18 cellular contexts compared by ENCODE assay signal in genomic region chr6:2485116-2485515, GRCh38.
A peak's percentile ranks its signal among the peaks of the same experiment; 100 is the strongest.
DNase-seq lines count a peak whose midpoint lies in the region; ATAC-seq, FAIRE-seq and TF ChIP-seq lines count a peak whose summit lies in the region.
"Had no signal": no experiment of that assay in that cellular context is flagged by ENCODE, and none has a peak within 500 bp of the region (broad histone marks: within the 10 kb centered on the region; RNA-seq: fewer than 3 reads in every experiment).

No MANE protein-coding gene starts in this region.

- no peaks in the 10 kb centered on the region for H3K4me1 ChIP-seq in lower lobe of right lung

- no peak overlapping the region for H3K27ac ChIP-seq in lower lobe of right lung
- H3K27ac ChIP-seq: thoracic aorta had no signal

- H3K27me3 ChIP-seq in lower lobe of right lung (ENCODE audit: low read depth), result no peaks in the 10 kb centered on the region

- DNase-seq in DMS 273 (lab: John Stamatoyannopoulos, UW; ENCODE audit: unreplicated experiment) (peak; percentile 92), DMS79 (lab: John Stamatoyannopoulos, UW) (peak; percentile 38), NCI-H2196 treated with DMSO at 0.1 percent for 48 hours (lab: John Stamatoyannopoulos, UW; ENCODE audit: unreplicated experiment) (peak; percentile 23), SHP77 treated with DMSO at 0.1 percent for 48 hours (lab: John Stamatoyannopoulos, UW) (peak; percentile 72), lower lobe of right lung (no peak), H54 (ENCODE audit: insufficient read length, low spot score) (no peak), T-helper 2 cell (no peak)
- DNase-seq: activated CD4-positive, alpha-beta T cell treated with anti-CD3 and anti-CD28 coated beads for 48 hours; endodermal cell; kidney glomerular epithelial cell; NCI-H187 treated with DMSO at 0.1 percent for 48 hours; SW 1271 had no signal

- no peak for ATAC-seq in lower lobe of right lung
- ATAC-seq: GM23338; natural killer cell treated with Interleukin-12 subunit alpha and Interleukin-12 subunit beta and Interleukin-15 and Interleukin-18, amount 100 ng/mL, for 72 hours; stimulated activated memory B cell treated with anti-CD40 and anti-IgM and Interleukin-4, amounts not matched to agents 10 μg/mL and 1 μg/mL and 100 μg/mL, for 72 hours had no signal

- FAIRE-seq in H54 (lab: Jason Lieb, UNC), result no peak
- FAIRE-seq: colon, GM12891 had no signal

- intact Hi-C loops in lower lobe of right lung (cut with DNase I), result no loop called here

- no peak overlapping the region for H3K4me3 ChIP-seq in lower lobe of right lung
- H3K4me3 ChIP-seq: GM23338, thoracic aorta had no signal

- peaks cover 9% of the 10 kb centered on the region for H3K9me3 ChIP-seq in lower lobe of right lung
- H3K9me3 ChIP-seq: thoracic aorta had no signal

- TF ChIP-seq CTCF in lower lobe of right lung (IDR thresholded peaks at IDR 0.05), result no peak

- TF ChIP-seq POLR2A in H54 (IDR thresholded peaks at IDR 0.05; ENCODE audit: low read depth, low read length), result no peak

- H3K36me3 ChIP-seq in lower lobe of right lung, result no peaks in the 10 kb centered on the region
- H3K36me3 ChIP-seq: thoracic aorta had no signal

Comparison
In these comparisons a context has a peak if more than half of its experiments do, and no peak if none do; other contexts are left out.
1. DNase-seq: peak in DMS 273 (single experiment), DMS79 (single experiment), NCI-H2196 treated with DMSO at 0.1 percent for 48 hours (single experiment) and SHP77 treated with DMSO at 0.1 percent for 48 hours (single experiment); none in lower lobe of right lung (single experiment), H54 (single experiment) and T-helper 2 cell (0 of 5).